In genomic region chr19:57435062-57435978, GRCh38 we compare ENCODE assay signal across 8 cellular contexts. TPM values are rescaled to one million over a fixed set of nuclear protein-coding genes. Genes with fewer than 3 reads are reported as not detected.
DNase-seq lines count a peak whose midpoint lies in the region; ATAC-seq and TF ChIP-seq lines count a peak whose summit lies in the region.

Gene ZNF749 (plus strand): TSS chr19:57435325. CDS start chr19:57435579, 254 bp downstream.

- peak within 1 kb of the TSS; percentile 45 for H3K27ac ChIP-seq in angular gyrus (ENCODE audit: low read depth, low read length)
- H3K27ac ChIP-seq in right atrium auricular region: peak within 1 kb of the TSS in 1 of 2 donors; percentile 66
- H3K27ac ChIP-seq in prostate gland: peak within 1 kb of the TSS; percentile 41 to 66
- no peak within 1 kb of the TSS for H3K27ac ChIP-seq in urinary bladder (ENCODE audit: low read depth)

- peak; percentile 98 for DNase-seq in NCI-H187 treated with DMSO at 0.1 percent for 48 hours (lab: John Stamatoyannopoulos, UW)
- DNase-seq in T-helper 2 cell: peak; percentile 75 to 98 (median 95)
- peak; percentile 99 for DNase-seq in right atrium auricular region (ENCODE audit: low spot score)
- DNase-seq in prostate gland (ENCODE audit: low spot score): peak; percentile 99

- no peaks in the 10 kb centered on the region for H3K9me3 ChIP-seq in right atrium auricular region
- no peaks in the 10 kb centered on the region for H3K9me3 ChIP-seq in prostate gland

- H3K4me1 ChIP-seq in right atrium auricular region (peaks cover 0 to 18% of the 10 kb centered on the region in 2 donors), prostate gland (replicated peaks) (peaks cover 6% of the 10 kb centered on the region), urinary bladder (ENCODE audit: insufficient read depth) (no peaks in the 10 kb centered on the region)

- H3K36me3 ChIP-seq in right atrium auricular region (no peaks in the 10 kb centered on the region), prostate gland (no peaks in the 10 kb centered on the region), urinary bladder (ENCODE audit: insufficient read depth) (no peaks in the 10 kb centered on the region)

- H3K27me3 ChIP-seq in right atrium auricular region (no peaks in the 10 kb centered on the region), prostate gland (replicated peaks; ENCODE audit: insufficient read depth) (no peaks in the 10 kb centered on the region)

- peak within 1 kb of the TSS; percentile 77 to 86 for H3K4me3 ChIP-seq in right atrium auricular region
- H3K4me3 ChIP-seq in prostate gland: peak within 1 kb of the TSS; percentile 40 to 63
- peak within 1 kb of the TSS; percentile 76 for H3K4me3 ChIP-seq in urinary bladder (ENCODE audit: low read depth, low read length)

- under 1% methylated on average over 58 of the region's 61 CpGs for WGBS in prostate gland
- under 1% methylated on average over 61 of the region's 61 CpGs for WGBS in urinary bladder

- TF ChIP-seq POLR2A in prostate gland (IDR thresholded peaks at IDR 0.05): no peak

- intact Hi-C loops in prostate gland (cut with DNase I): no loop called here

- ATAC-seq in GM18502 (IDR thresholded peaks at IDR 0.05; ENCODE audit: poor library complexity, unreplicated experiment) (peak; percentile 97), HG02970 (IDR thresholded peaks at IDR 0.05; ENCODE audit: low FRiP score, unreplicated experiment) (peak; percentile 94)

- TF ChIP-seq CTCF in right atrium auricular region (IDR thresholded peaks at IDR 0.05) (no peak), prostate gland (IDR thresholded peaks at IDR 0.05) (peak in 1 of 4 experiments; percentile 20)

RNA-seq across cellular contexts. Expression of gene ZNF749, which starts in this region (rescaled TPM):
- total RNA-seq in right atrium auricular region (1 to 10 TPM; 1.1 to 3.5 TPM), prostate gland (1 to 10 TPM; 5.5 to 8.6 TPM), urinary bladder (17.1 TPM)
- 10.2 TPM for polyA plus RNA-seq in urinary bladder
